8 cellular contexts compared by ENCODE assay signal in genomic region chr17:48612854-48613691, GRCh38. TPM values are rescaled to one million over a fixed set of nuclear protein-coding genes. Genes with fewer than 3 reads are reported as not detected.
DNase-seq lines count a peak whose midpoint lies in the region; ATAC-seq lines count a peak whose summit lies in the region.

No MANE protein-coding gene starts in this region.

- peak; percentile 66 for DNase-seq in NCI-H82 (lab: John Stamatoyannopoulos, UW)
- no peak for DNase-seq in NCI-H82 treated with DMSO at 0.1 percent for 48 hours (lab: John Stamatoyannopoulos, UW; ENCODE audit: unreplicated experiment)
- DNase-seq in NCI-H1694 treated with DMSO at 0.1 percent for 48 hours (lab: John Stamatoyannopoulos, UW) = peak; percentile 64
- DNase-seq in hepatic stellate cell (ENCODE audit: low spot score) = peak; percentile 84
- DNase-seq in stimulated activated CD4-positive, alpha-beta T cell treated with anti-CD3 and anti-CD28 coated beads, Interleukin-15, amount 100 ng/mL, for 24 hours = peak; percentile 64
- DNase-seq in middle frontal gyrus (ENCODE audit: extremely low spot score, low spot score) = no peak
- no peak for DNase-seq in hypothalamus (lab: John Stamatoyannopoulos, UW)

- H3K4me1 Mint-ChIP-seq in activated T-helper 17 cell treated with anti-CD3 and anti-CD28 coated beads, Interleukin-2, amount 50 U/mL, for 72 hours = peaks cover 32% of the 10 kb centered on the region

- no peaks in the 10 kb centered on the region for H3K9me3 Mint-ChIP-seq in activated T-helper 17 cell treated with anti-CD3 and anti-CD28 coated beads, Interleukin-2, amount 50 U/mL, for 72 hours

- peak; percentile 49 for ATAC-seq in activated T-helper 17 cell treated with anti-CD3 and anti-CD28 coated beads, Interleukin-2, amount 50 U/mL, for 72 hours (replicated peaks)

- peak overlapping the region; percentile 96 for H3K4me3 Mint-ChIP-seq in activated T-helper 17 cell treated with anti-CD3 and anti-CD28 coated beads, Interleukin-2, amount 50 U/mL, for 72 hours

- H3K27me3 Mint-ChIP-seq in activated T-helper 17 cell treated with anti-CD3 and anti-CD28 coated beads, Interleukin-2, amount 50 U/mL, for 72 hours = peaks cover 68% of the 10 kb centered on the region

- peaks cover 22% of the 10 kb centered on the region for H3K36me3 Mint-ChIP-seq in activated T-helper 17 cell treated with anti-CD3 and anti-CD28 coated beads, Interleukin-2, amount 50 U/mL, for 72 hours (ENCODE audit: low read depth)

- peak overlapping the region; percentile 41 for H3K27ac Mint-ChIP-seq in activated T-helper 17 cell treated with anti-CD3 and anti-CD28 coated beads, Interleukin-2, amount 50 U/mL, for 72 hours

RNA-seq across cellular contexts. Expression of gene HOXB8, which starts 2.0 kb away (rescaled TPM):
- not detected for total RNA-seq in activated T-helper 17 cell treated with anti-CD3 and anti-CD28 coated beads, Interleukin-2, amount 50 U/mL, for 72 hours

RNA-seq across cellular contexts. Expression of gene HOXB7, which starts 2.3 kb away (rescaled TPM):
- total RNA-seq in activated T-helper 17 cell treated with anti-CD3 and anti-CD28 coated beads, Interleukin-2, amount 50 U/mL, for 72 hours = under 1 TPM in 1 of 2 donors, not detected in 1; 0.95 TPM

RNA-seq across cellular contexts. Expression of gene HOXB6, which starts 8.3 kb away (rescaled TPM):
- total RNA-seq in activated T-helper 17 cell treated with anti-CD3 and anti-CD28 coated beads, Interleukin-2, amount 50 U/mL, for 72 hours = under 1 TPM; 0.37 to 0.39 TPM

RNA-seq across cellular contexts. Expression of gene HOXB9, which starts 13.1 kb away (rescaled TPM):
- under 1 TPM; 0.40 to 0.58 TPM for total RNA-seq in activated T-helper 17 cell treated with anti-CD3 and anti-CD28 coated beads, Interleukin-2, amount 50 U/mL, for 72 hours

RNA-seq across cellular contexts. Expression of gene HOXB5, which starts 19.5 kb away (rescaled TPM):
- not detected for total RNA-seq in activated T-helper 17 cell treated with anti-CD3 and anti-CD28 coated beads, Interleukin-2, amount 50 U/mL, for 72 hours

Comparison
In these comparisons a context has a peak if more than half of its experiments do, and no peak if none do; other contexts are left out.
1. DNase-seq: peak in NCI-H82 (single experiment), NCI-H1694 treated with DMSO at 0.1 percent for 48 hours (single experiment), hepatic stellate cell (single experiment) and stimulated activated CD4-positive, alpha-beta T cell treated with anti-CD3 and anti-CD28 coated beads, Interleukin-15, amount 100 ng/mL, for 24 hours (single experiment); none in NCI-H82 treated with DMSO at 0.1 percent for 48 hours (single experiment), middle frontal gyrus (single experiment) and hypothalamus (0 of 51).